Comparison of ENCODE assay signal across 8 cellular contexts in genomic region chr1:203289982-203290260, GRCh38. TPM values are rescaled to one million over a fixed set of nuclear protein-coding genes. Genes with fewer than 3 reads are reported as not detected.
DNase-seq lines count a peak whose midpoint lies in the region; ATAC-seq, FAIRE-seq and TF ChIP-seq lines count a peak whose summit lies in the region.

No MANE protein-coding gene starts in this region.

- peak overlapping the region; percentile 100 for H3K27ac Mint-ChIP-seq in activated CD4-positive, alpha-beta memory T cell treated with anti-CD3 and anti-CD28 coated beads, Interleukin-2, amount 10 ng/mL, durations not matched to agents 7 days and 5 days
- peak overlapping the region; percentile 98 for H3K27ac Mint-ChIP-seq in stimulated activated memory B cell treated with anti-CD40 and anti-IgM and Interleukin-4, amounts not matched to agents 10 μg/mL and 1 μg/mL and 100 μg/mL, for 72 hours

- intact Hi-C loops in kidney (cut with DNase I) = no loop called here

- no peaks in the 10 kb centered on the region for H3K36me3 Mint-ChIP-seq in activated CD4-positive, alpha-beta memory T cell treated with anti-CD3 and anti-CD28 coated beads, Interleukin-2, amount 10 ng/mL, durations not matched to agents 7 days and 5 days (ENCODE audit: low read depth)
- no peaks in the 10 kb centered on the region for H3K36me3 Mint-ChIP-seq in stimulated activated memory B cell treated with anti-CD40 and anti-IgM and Interleukin-4, amounts not matched to agents 10 μg/mL and 1 μg/mL and 100 μg/mL, for 72 hours

- no peaks in the 10 kb centered on the region for H3K36me3 ChIP-seq in kidney (ENCODE audit: control insufficient read depth in 1 of 2, insufficient read depth in 2 of 2, low read length in 2 of 2)

- peak overlapping the region; percentile 92 to 98 for H3K27ac ChIP-seq in kidney (ENCODE audit: low read depth in 2 of 2, low read length in 2 of 2)

- peak overlapping the region; percentile 57 to 65 for H3K9ac ChIP-seq in kidney (ENCODE audit: low read length in 2 of 2)

- peaks cover 43 to 55% of the 10 kb centered on the region in 2 donors for H3K4me1 ChIP-seq in kidney (ENCODE audit: control insufficient read depth in 1 of 2, insufficient read depth in 1 of 2, low read depth in 1 of 2, low read length in 2 of 2)

- H3K4me3 Mint-ChIP-seq in activated CD4-positive, alpha-beta memory T cell treated with anti-CD3 and anti-CD28 coated beads, Interleukin-2, amount 10 ng/mL, durations not matched to agents 7 days and 5 days = peak overlapping the region; percentile 76
- peak overlapping the region; percentile 70 for H3K4me3 Mint-ChIP-seq in stimulated activated memory B cell treated with anti-CD40 and anti-IgM and Interleukin-4, amounts not matched to agents 10 μg/mL and 1 μg/mL and 100 μg/mL, for 72 hours

- H3K9me3 ChIP-seq in kidney (ENCODE audit: control insufficient read depth in 1 of 2, low read length in 2 of 2) = no peaks in the 10 kb centered on the region

- no peak for FAIRE-seq in kidney (lab: Jason Lieb, UNC)

- H3K4me1 Mint-ChIP-seq in activated CD4-positive, alpha-beta memory T cell treated with anti-CD3 and anti-CD28 coated beads, Interleukin-2, amount 10 ng/mL, durations not matched to agents 7 days and 5 days = peaks cover 73% of the 10 kb centered on the region
- H3K4me1 Mint-ChIP-seq in stimulated activated memory B cell treated with anti-CD40 and anti-IgM and Interleukin-4, amounts not matched to agents 10 μg/mL and 1 μg/mL and 100 μg/mL, for 72 hours = peaks cover 74% of the 10 kb centered on the region

- TF ChIP-seq CTCF in kidney (IDR thresholded peaks at IDR 0.05; ENCODE audit: borderline replicate concordance, extremely low read depth, insufficient read depth) = no peak

- no peaks in the 10 kb centered on the region for H3K9me3 Mint-ChIP-seq in activated CD4-positive, alpha-beta memory T cell treated with anti-CD3 and anti-CD28 coated beads, Interleukin-2, amount 10 ng/mL, durations not matched to agents 7 days and 5 days
- H3K9me3 Mint-ChIP-seq in stimulated activated memory B cell treated with anti-CD40 and anti-IgM and Interleukin-4, amounts not matched to agents 10 μg/mL and 1 μg/mL and 100 μg/mL, for 72 hours = no peaks in the 10 kb centered on the region

- POLR2A ChIA-PET in activated CD4-positive, alpha-beta memory T cell treated with anti-CD3 and anti-CD28 coated beads, Interleukin-2, amount 10 ng/mL, durations not matched to agents 7 days and 5 days (lab: Charles Lee) = interaction anchor here (1.0 to 30.4 kb wide), 15 partner anchors 12 to 1226 kb away, joined by 3 to 646 read pairs (median 10); partner anchors contain the start of genes ATP2B4, BTG2, LAX1 and MDM4

- no peaks in the 10 kb centered on the region for H3K27me3 Mint-ChIP-seq in activated CD4-positive, alpha-beta memory T cell treated with anti-CD3 and anti-CD28 coated beads, Interleukin-2, amount 10 ng/mL, durations not matched to agents 7 days and 5 days
- H3K27me3 Mint-ChIP-seq in stimulated activated memory B cell treated with anti-CD40 and anti-IgM and Interleukin-4, amounts not matched to agents 10 μg/mL and 1 μg/mL and 100 μg/mL, for 72 hours = no peaks in the 10 kb centered on the region

- ATAC-seq in HG02981 (IDR thresholded peaks at IDR 0.05; ENCODE audit: unreplicated experiment) = peak; percentile 0
- ATAC-seq in stimulated activated memory B cell treated with anti-CD40 and anti-IgM and Interleukin-4, amounts not matched to agents 10 μg/mL and 1 μg/mL and 100 μg/mL, for 72 hours = no peak
- ATAC-seq in GM18519 (IDR thresholded peaks at IDR 0.05; ENCODE audit: low FRiP score, unreplicated experiment) = no peak

- no peak for DNase-seq in activated CD4-positive, alpha-beta memory T cell treated with anti-CD3 and anti-CD28 coated beads, Interleukin-2, amount 10 ng/mL, durations not matched to agents 7 days and 5 days
- DNase-seq in kidney (no peak), NOMO-1 (lab: John Stamatoyannopoulos, UW; ENCODE audit: unreplicated experiment in 2 of 2) (no peak)
- no peak for DNase-seq in effector CD8-positive, alpha-beta T cell (lab: John Stamatoyannopoulos, UW)
- DNase-seq in stimulated activated CD4-positive, alpha-beta T cell treated with anti-CD3 and anti-CD28 coated beads, Interleukin-4, amount 100 ng/mL, for 1 hour = no peak

- peak overlapping the region; percentile 13 to 34 for H3K4me3 ChIP-seq in kidney (ENCODE audit: low read length in 2 of 2)

- CTCF ChIA-PET in activated CD4-positive, alpha-beta memory T cell treated with anti-CD3 and anti-CD28 coated beads, Interleukin-2, amount 10 ng/mL, durations not matched to agents 7 days and 5 days (lab: Charles Lee) = interaction anchor here (1.3 to 12.8 kb wide), 9 partner anchors 12 to 198 kb away, joined by 5 to 187 read pairs (median 16); partner anchors contain the start of gene BTG2

RNA-seq across cellular contexts. Expression of gene BTG2, which starts 15.4 kb away (rescaled TPM):
- total RNA-seq in activated CD4-positive, alpha-beta memory T cell treated with anti-CD3 and anti-CD28 coated beads, Interleukin-2, amount 10 ng/mL, durations not matched to agents 7 days and 5 days = 100 to 1,000 TPM; 116 TPM
- 59.9 TPM for total RNA-seq in kidney
- polyA plus RNA-seq in kidney (ENCODE audit: insufficient read depth, low read depth, low replicate concordance) = 156 TPM
